ENCODE assay signal across 27 cellular contexts in genomic region chr21:14711287-14711686, GRCh38.
"Had no signal": no experiment of that assay in that cellular context is flagged by ENCODE, and none has a peak within 500 bp of the region (broad histone marks: within the 10 kb centered on the region; RNA-seq: fewer than 3 reads in every experiment).

No MANE protein-coding gene starts in this region.

- H3K36me3 ChIP-seq: adrenal gland, colonic mucosa, esophagus muscularis mucosa, neural progenitor cell, transverse colon had no signal

- H3K9ac ChIP-seq: neural progenitor cell had no signal

- H3K4me1 ChIP-seq: adrenal gland, colonic mucosa, esophagus muscularis mucosa, neural progenitor cell, testis, transverse colon had no signal

- H3K27ac ChIP-seq: adrenal gland, colonic mucosa, dorsolateral prefrontal cortex, esophagus muscularis mucosa, hepatocyte, neural progenitor cell, testis, transverse colon, VCaP had no signal

- DNase-seq: activated CD4-positive, alpha-beta T cell treated with anti-CD3 and anti-CD28 coated beads for 48 hours; activated CD4-positive, alpha-beta T cell treated with anti-CD3 and anti-CD28 coated beads, Interleukin-2, amount 50 U/mL, for 48 hours; activated CD8-positive, alpha-beta memory T cell treated with anti-CD3 and anti-CD28 coated beads for 24 hours; activated effector memory CD4-positive, alpha-beta T cell treated with Interleukin-2 at 50 U/mL for 16 hours; activated naive CD4-positive, alpha-beta T cell treated with anti-CD3 and anti-CD28 coated beads for 36 hours; activated naive CD8-positive, alpha-beta T cell treated with anti-CD3 and anti-CD28 coated beads for 36 hours; adrenal gland; aorta; colonic mucosa; dorsolateral prefrontal cortex; effector memory CD4-positive, alpha-beta T cell; left cardiac atrium; left ventricle myocardium superior; midbrain; naive thymus-derived CD8-positive, alpha-beta T cell; occipital lobe; right cardiac atrium; stimulated activated CD4-positive, alpha-beta T cell treated with anti-CD3 and anti-CD28 coated beads, Interleukin-4, amount 100 ng/mL, for 1 hour; stimulated activated naive CD8-positive, alpha-beta T cell treated with anti-CD3 and anti-CD28 coated beads, Interleukin-15, Interleukin-2, amounts not matched to agents 100 U/mL and 50 U/mL, for 24 hours; SW 1271; T-helper 9 cell; testis; transverse colon had no signal

- H3K4me3 ChIP-seq: adrenal gland, colonic mucosa, dorsolateral prefrontal cortex, esophagus muscularis mucosa, hepatocyte, neural progenitor cell, testis, transverse colon had no signal

- H3K9me3 ChIP-seq: adrenal gland, colonic mucosa, testis had no signal

- H3K4me2 ChIP-seq: hepatocyte, neural progenitor cell had no signal

- H3K27me3 ChIP-seq: adrenal gland, colonic mucosa, dorsolateral prefrontal cortex, esophagus muscularis mucosa, hepatocyte, neural progenitor cell, testis, transverse colon had no signal
